In genomic region chr2:38528008-38528442, GRCh38 we compare ENCODE assay signal across 8 cellular contexts.
A peak's percentile ranks its signal among the peaks of the same experiment; 100 is the strongest.
DNase-seq lines count a peak whose midpoint lies in the region; ATAC-seq and TF ChIP-seq lines count a peak whose summit lies in the region.

No MANE protein-coding gene starts in this region.

- peaks cover 16 to 56% (median 25%) of the 10 kb centered on the region in 5 donors for H3K27me3 Mint-ChIP-seq in naive thymus-derived CD8-positive, alpha-beta T cell

- H3K27ac ChIP-seq in esophagus muscularis mucosa (replicated peaks in 1 of 4) (peak overlapping the region; percentile 74 to 85 (median 82)), suprapubic skin (peak overlapping the region; percentile 27)

- peak overlapping the region; percentile 49 to 67 (median 56) for H3K4me3 ChIP-seq in esophagus muscularis mucosa
- peak overlapping the region; percentile 52 for H3K4me3 ChIP-seq in suprapubic skin

- TF ChIP-seq EP300 in esophagus muscularis mucosa (IDR thresholded peaks at IDR 0.05) (no peak), suprapubic skin (IDR thresholded peaks at IDR 0.05) (no peak)

- 3% methylated on average over 18 of the region's 27 CpGs for WGBS in esophagus muscularis mucosa
- 2% methylated on average over 27 of the region's 27 CpGs for WGBS in suprapubic skin

- peaks cover 0 to 7% (median 3%) of the 10 kb centered on the region in 4 donors for H3K4me1 Mint-ChIP-seq in naive thymus-derived CD8-positive, alpha-beta T cell

- H3K9me3 ChIP-seq in esophagus muscularis mucosa: no peaks in the 10 kb centered on the region
- no peaks in the 10 kb centered on the region for H3K9me3 ChIP-seq in suprapubic skin

- in situ Hi-C loops in G401 (cut with HindIII; ENCODE audit: low sequenced_read_pairs): no loop called here

- no peaks in the 10 kb centered on the region for H3K36me3 Mint-ChIP-seq in naive thymus-derived CD8-positive, alpha-beta T cell

- DNase-seq in G401 (ENCODE audit: low spot score) (peak; percentile 62), NCI-H1694 (lab: John Stamatoyannopoulos, UW) (peak; percentile 67), esophagus muscularis mucosa (ENCODE audit: extremely low spot score) (no peak), suprapubic skin (ENCODE audit: low spot score in 2 of 2) (peak in 1 of 2 donors; percentile 65)
- peak in 2 of 3 experiments; percentile 29 to 50 for DNase-seq in activated CD8-positive, alpha-beta memory T cell treated with anti-CD3 and anti-CD28 coated beads for 48 hours (ENCODE audit: low read depth in 2 of 3, low spot score in 2 of 3)
- no peak for DNase-seq in naive thymus-derived CD8-positive, alpha-beta T cell

- POLR2A ChIA-PET in naive thymus-derived CD8-positive, alpha-beta T cell (lab: Charles Lee): no interaction called here

- no peak for TF ChIP-seq POLR2A in esophagus muscularis mucosa (IDR thresholded peaks at IDR 0.05; ENCODE audit: low read depth)
- no peak for TF ChIP-seq POLR2A in suprapubic skin (IDR thresholded peaks at IDR 0.05)

- no peaks in the 10 kb centered on the region for H3K9me3 Mint-ChIP-seq in naive thymus-derived CD8-positive, alpha-beta T cell

- intact Hi-C loops in esophagus muscularis mucosa (cut with DNase I): no loop called here

- ATAC-seq in naive thymus-derived CD8-positive, alpha-beta T cell: peak in 1 of 2 donors; percentile 41
- ATAC-seq in GM21526 (IDR thresholded peaks at IDR 0.05; ENCODE audit: low FRiP score, unreplicated experiment): no peak
- no peak for ATAC-seq in HG02938 (IDR thresholded peaks at IDR 0.05; ENCODE audit: unreplicated experiment)

- H3K27ac Mint-ChIP-seq in naive thymus-derived CD8-positive, alpha-beta T cell: no peak overlapping the region

- H3K4me3 Mint-ChIP-seq in naive thymus-derived CD8-positive, alpha-beta T cell: peak overlapping the region; percentile 15 to 70 (median 45)

- TF ChIP-seq CTCF in esophagus muscularis mucosa (IDR thresholded peaks at IDR 0.05): peak in 1 of 3 experiments; percentile 32
- no peak for TF ChIP-seq CTCF in suprapubic skin (IDR thresholded peaks at IDR 0.05)

- H3K27me3 ChIP-seq in esophagus muscularis mucosa (no peaks in the 10 kb centered on the region), suprapubic skin (no peaks in the 10 kb centered on the region)

- no peaks in the 10 kb centered on the region for H3K36me3 ChIP-seq in esophagus muscularis mucosa
- no peaks in the 10 kb centered on the region for H3K36me3 ChIP-seq in suprapubic skin

- H3K4me1 ChIP-seq in esophagus muscularis mucosa: peaks cover 4 to 53% (median 36%) of the 10 kb centered on the region in 4 donors
- H3K4me1 ChIP-seq in suprapubic skin: peaks cover 7% of the 10 kb centered on the region

Comparison
In these comparisons a context has a peak if more than half of its experiments do, and no peak if none do; other contexts are left out.
1. DNase-seq: peak in G401 (single experiment), NCI-H1694 (single experiment) and activated CD8-positive, alpha-beta memory T cell treated with anti-CD3 and anti-CD28 coated beads for 48 hours (2 of 3); none in esophagus muscularis mucosa (single experiment) and naive thymus-derived CD8-positive, alpha-beta T cell (0 of 10).